In genomic region chr21:41137401-41137800, GRCh38 we compare ENCODE assay signal across 26 cellular contexts.
"Had no signal": no experiment of that assay in that cellular context is flagged by ENCODE, and none has a peak within 500 bp of the region (broad histone marks: within the 10 kb centered on the region; RNA-seq: fewer than 3 reads in every experiment).

No MANE protein-coding gene starts in this region.

- ATAC-seq: K562 had no signal

- H3K27ac ChIP-seq: HL-60, KMS-11, PC-9, Peyer's patch had no signal

- H3K4me3 Mint-ChIP-seq: IgD-negative memory B cell had no signal

- H3K9ac ChIP-seq: KMS-11, SK-N-SH had no signal

- H3K4me1 ChIP-seq: Peyer's patch had no signal

- H3K27ac Mint-ChIP-seq: IgD-negative memory B cell had no signal

- H3K27me3 ChIP-seq: Peyer's patch had no signal

- H2AFZ ChIP-seq: PC-9 had no signal

- H3K4me2 ChIP-seq: KMS-11, PC-9, SK-N-SH had no signal

- H3K4me3 ChIP-seq: K562, PC-9, Peyer's patch had no signal

- DNase-seq: Kasumi-1; MM.1S; NCI-H1092 treated with DMSO at 0.1 percent for 48 hours; NCI-H1436; NCI-H187; NCI-H2029; NCI-H2081 treated with DMSO at 0.1 percent for 48 hours; NCI-H2171; NCI-H226; NCI-H446; NCI-H510A; NCI-H524 treated with DMSO at 0.1 percent for 48 hours; NCI-H69; NCI-H774; NK-92 treated with Interleukin-12 subunit alpha and Interleukin-12 subunit beta, amount 100 ng/mL, for 24 hours; OCI-M1; PC-9; Peyer's patch; SHP77; SK-N-SH; SW 1271 had no signal

- H3K36me3 ChIP-seq: Peyer's patch had no signal

- H3K9me3 ChIP-seq: Peyer's patch, SK-N-SH had no signal

- FAIRE-seq: HTR-8/SVneo, K562 had no signal
